In the genomic region with DNA sequence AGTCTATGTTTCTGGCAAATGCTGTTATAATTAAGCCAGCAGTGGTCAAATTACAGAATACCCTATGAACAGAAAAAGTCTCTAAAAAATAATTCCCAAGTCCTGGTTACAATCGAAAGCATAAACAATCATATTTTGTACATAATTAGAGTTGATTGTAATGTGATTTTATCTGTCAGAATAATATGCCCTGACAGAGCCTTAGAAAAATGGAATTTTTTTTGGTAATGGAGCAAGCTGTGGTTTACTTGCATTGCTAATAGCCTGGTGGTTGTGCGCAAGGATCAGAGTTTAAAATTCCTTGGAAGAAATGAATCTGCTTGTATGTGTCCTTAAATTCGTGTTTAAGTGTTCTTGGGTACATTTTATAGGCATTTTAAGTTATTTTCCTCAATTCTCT, we compare ENCODE assay signal across 19 cellular contexts.
"Had no signal": no experiment of that assay in that cellular context is flagged by ENCODE, and none has a peak within 500 bp of the region (broad histone marks: within the 10 kb centered on the region; RNA-seq: fewer than 3 reads in every experiment).

No MANE protein-coding gene starts in this region.

- H3K4me3 ChIP-seq: adrenal gland, gastroesophageal sphincter, spleen, thoracic aorta, upper lobe of left lung had no signal

- H3K36me3 ChIP-seq: adrenal gland, gastroesophageal sphincter, spleen, thoracic aorta, upper lobe of left lung, WERI-Rb-1 had no signal

- H3K27ac ChIP-seq: adrenal gland, gastroesophageal sphincter, spleen, upper lobe of left lung, WERI-Rb-1 had no signal

- FAIRE-seq: TTC549 had no signal

- H3K4me1 Mint-ChIP-seq: T-cell had no signal

- H3K27ac Mint-ChIP-seq: activated CD8-positive, alpha-beta T cell treated with anti-CD3 and anti-CD28 coated beads, Interleukin-2, amount 10 ng/mL, durations not matched to agents 7 days and 5 days; activated naive CD4-positive, alpha-beta T cell treated with anti-CD3 and anti-CD28 coated beads, Interleukin-2, amount 50 U/mL, for 72 hours; dendritic cell treated with granulocyte-macrophage colony-stimulating factor and Interleukin-4, amounts not matched to agents 40 ng/mL and 50 ng/mL, for 4 days; T-cell; T-helper 2 cell treated with Interferon-gamma antibody and Interleukin-4, amounts not matched to agents 5 μg/mL and 100 μg/mL, for 36 hours had no signal

- ATAC-seq: activated CD8-positive, alpha-beta T cell treated with anti-CD3 and anti-CD28 coated beads, Interleukin-2, amount 10 ng/mL, durations not matched to agents 7 days and 5 days; activated naive CD4-positive, alpha-beta T cell treated with anti-CD3 and anti-CD28 coated beads, Interleukin-2, amount 50 U/mL, for 72 hours; gastroesophageal sphincter; left ventricle myocardium superior; T-cell had no signal

- DNase-seq: activated CD4-positive, alpha-beta T cell treated with anti-CD3 and anti-CD28 coated beads for 1 hour; activated CD4-positive, alpha-beta T cell treated with anti-CD3 and anti-CD28 coated beads, Interleukin-2, amount 50 U/mL, for 1 hour; activated CD8-positive, alpha-beta T cell treated with anti-CD3 and anti-CD28 coated beads, Interleukin-2, amount 10 ng/mL, durations not matched to agents 7 days and 5 days; adrenal gland; effector CD8-positive, alpha-beta T cell; left ventricle myocardium superior; occipital lobe; spleen; stimulated activated CD4-positive, alpha-beta T cell treated with anti-CD3 and anti-CD28 coated beads, Interleukin-4, amount 100 ng/mL, for 1 hour; stimulated activated naive CD4-positive, alpha-beta T cell; T-cell; upper lobe of left lung; WERI-Rb-1 had no signal

- H3K9me3 ChIP-seq: adrenal gland, gastroesophageal sphincter, thoracic aorta, upper lobe of left lung had no signal

- H3K36me3 Mint-ChIP-seq: activated naive CD4-positive, alpha-beta T cell treated with anti-CD3 and anti-CD28 coated beads, Interleukin-2, amount 50 U/mL, for 72 hours; T-cell had no signal

- H3K27me3 Mint-ChIP-seq: dendritic cell treated with granulocyte-macrophage colony-stimulating factor and Interleukin-4, amounts not matched to agents 40 ng/mL and 50 ng/mL, for 4 days; T-cell had no signal

- H3K4me1 ChIP-seq: adrenal gland, spleen, upper lobe of left lung had no signal

- H3K27me3 ChIP-seq: adrenal gland, gastroesophageal sphincter, spleen, upper lobe of left lung had no signal

- H3K4me3 Mint-ChIP-seq: activated CD8-positive, alpha-beta T cell treated with anti-CD3 and anti-CD28 coated beads, Interleukin-2, amount 10 ng/mL, durations not matched to agents 7 days and 5 days; dendritic cell treated with granulocyte-macrophage colony-stimulating factor and Interleukin-4, amounts not matched to agents 40 ng/mL and 50 ng/mL, for 4 days; T-cell; T-helper 2 cell treated with Interferon-gamma antibody and Interleukin-4, amounts not matched to agents 5 μg/mL and 100 μg/mL, for 36 hours had no signal
